Comparison of ENCODE assay signal across 1 cellular context in the genomic region with DNA sequence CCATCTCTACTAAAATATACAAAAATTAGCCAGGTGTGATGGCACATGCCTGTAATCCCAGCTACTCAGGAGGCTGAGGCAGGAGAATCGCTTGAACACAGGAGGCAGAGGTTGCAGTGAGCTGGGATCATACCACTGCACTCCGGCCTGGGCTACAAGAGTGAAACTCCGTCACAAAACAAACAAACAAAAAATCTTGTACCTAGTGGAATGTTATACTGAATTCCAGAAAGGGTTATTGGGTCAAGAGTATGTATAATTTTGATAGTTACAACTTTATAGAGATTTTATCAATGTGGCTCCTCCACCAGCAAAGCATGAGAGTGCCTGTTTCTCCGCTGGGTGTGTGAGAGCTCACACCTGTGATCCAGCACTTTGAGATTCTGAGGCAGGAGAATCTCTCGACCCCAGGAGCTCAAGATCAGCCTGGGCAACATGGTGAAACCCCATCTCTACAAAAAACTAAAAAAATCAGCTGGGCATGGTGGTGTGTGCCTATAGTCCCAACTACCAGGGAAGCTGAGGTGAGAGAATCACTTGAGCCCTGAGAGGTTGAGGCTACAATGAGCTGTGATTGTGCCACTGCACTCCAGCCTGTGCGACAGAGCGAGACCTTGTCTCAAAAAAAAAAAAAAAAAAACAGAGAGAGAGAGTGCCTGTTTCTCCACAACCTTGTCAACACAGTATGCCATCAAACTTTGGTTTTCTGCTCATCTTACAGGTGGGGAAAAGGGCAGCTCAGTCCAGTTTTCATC.
TF ChIP-seq lines count a peak whose summit lies in the region.

No MANE protein-coding gene starts in this region.

TF ChIP-seq in HEK293, 187 proteins besides CTCF, POLR2A, EP300 and RAD21:
- TF ChIP-seq ZNF544 (tag by site-specific recombination; IDR thresholded peaks at IDR 0.05) (no peak), ZNF274 (IDR thresholded peaks at IDR 0.05; ENCODE audit: low read length) (no peak), ZNF274 (tag by site-specific recombination; IDR thresholded peaks at IDR 0.05; ENCODE audit: borderline replicate concordance) (no peak), KLF16 (tag by site-specific recombination; IDR thresholded peaks at IDR 0.05) (no peak), ZNF37A (tag by site-specific recombination; IDR thresholded peaks at IDR 0.05) (no peak), KLF8 (tag by site-specific recombination; IDR thresholded peaks at IDR 0.05) (no peak), OVOL3 (tag by site-specific recombination; IDR thresholded peaks at IDR 0.05) (no peak)
- TF ChIP-seq, protein P1, sequence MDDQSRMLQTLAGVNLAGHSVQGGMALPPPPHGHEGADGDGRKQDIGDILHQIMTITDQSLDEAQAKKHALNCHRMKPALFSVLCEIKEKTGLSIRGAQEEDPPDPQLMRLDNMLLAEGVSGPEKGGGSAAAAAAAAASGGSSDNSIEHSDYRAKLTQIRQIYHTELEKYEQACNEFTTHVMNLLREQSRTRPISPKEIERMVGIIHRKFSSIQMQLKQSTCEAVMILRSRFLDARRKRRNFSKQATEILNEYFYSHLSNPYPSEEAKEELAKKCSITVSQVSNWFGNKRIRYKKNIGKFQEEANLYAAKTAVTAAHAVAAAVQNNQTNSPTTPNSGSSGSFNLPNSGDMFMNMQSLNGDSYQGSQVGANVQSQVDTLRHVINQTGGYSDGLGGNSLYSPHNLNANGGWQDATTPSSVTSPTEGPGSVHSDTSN (CRISPR knock-in tag; IDR thresholded peaks at IDR 0.05) = no peak
- TF ChIP-seq, protein P2, sequence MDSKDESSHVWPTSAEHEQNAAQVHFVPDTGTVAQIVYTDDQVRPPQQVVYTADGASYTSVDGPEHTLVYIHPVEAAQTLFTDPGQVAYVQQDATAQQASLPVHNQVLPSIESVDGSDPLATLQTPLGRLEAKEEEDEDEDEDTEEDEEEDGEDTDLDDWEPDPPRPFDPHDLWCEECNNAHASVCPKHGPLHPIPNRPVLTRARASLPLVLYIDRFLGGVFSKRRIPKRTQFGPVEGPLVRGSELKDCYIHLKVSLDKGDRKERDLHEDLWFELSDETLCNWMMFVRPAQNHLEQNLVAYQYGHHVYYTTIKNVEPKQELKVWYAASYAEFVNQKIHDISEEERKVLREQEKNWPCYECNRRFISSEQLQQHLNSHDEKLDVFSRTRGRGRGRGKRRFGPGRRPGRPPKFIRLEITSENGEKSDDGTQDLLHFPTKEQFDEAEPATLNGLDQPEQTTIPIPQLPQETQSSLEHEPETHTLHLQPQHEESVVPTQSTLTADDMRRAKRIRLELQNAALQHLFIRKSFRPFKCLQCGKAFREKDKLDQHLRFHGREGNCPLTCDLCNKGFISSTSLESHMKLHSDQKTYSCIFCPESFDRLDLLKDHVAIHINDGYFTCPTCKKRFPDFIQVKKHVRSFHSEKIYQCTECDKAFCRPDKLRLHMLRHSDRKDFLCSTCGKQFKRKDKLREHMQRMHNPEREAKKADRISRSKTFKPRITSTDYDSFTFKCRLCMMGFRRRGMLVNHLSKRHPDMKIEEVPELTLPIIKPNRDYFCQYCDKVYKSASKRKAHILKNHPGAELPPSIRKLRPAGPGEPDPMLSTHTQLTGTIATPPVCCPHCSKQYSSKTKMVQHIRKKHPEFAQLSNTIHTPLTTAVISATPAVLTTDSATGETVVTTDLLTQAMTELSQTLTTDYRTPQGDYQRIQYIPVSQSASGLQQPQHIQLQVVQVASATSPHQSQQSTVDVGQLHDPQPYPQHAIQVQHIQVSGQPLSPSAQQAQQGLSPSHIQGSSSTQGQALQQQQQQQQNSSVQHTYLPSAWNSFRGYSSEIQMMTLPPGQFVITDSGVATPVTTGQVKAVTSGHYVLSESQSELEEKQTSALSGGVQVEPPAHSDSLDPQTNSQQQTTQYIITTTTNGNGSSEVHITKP (tag by site-specific recombination; IDR thresholded peaks at IDR 0.05) = 0 out of 2 replicates have a peak, but pooled peaks have one; percentile 19
